Comparison of ENCODE assay signal across 8 cellular contexts in genomic region chr6:111011360-111012142, GRCh38.
DNase-seq lines count a peak whose midpoint lies in the region; ATAC-seq and FAIRE-seq lines count a peak whose summit lies in the region.

No MANE protein-coding gene starts in this region.

- DNase-seq in NCI-H2107 treated with DMSO at 0.1 percent for 48 hours (lab: John Stamatoyannopoulos, UW; ENCODE audit: unreplicated experiment) (peak; percentile 70), NCI-H2107 (lab: John Stamatoyannopoulos, UW) (no peak), HS-5 (ENCODE audit: low read depth) (peak; percentile 8), RCC 7860 (ENCODE audit: low spot score) (peak; percentile 16), midbrain (lab: John Stamatoyannopoulos, UW) (peak; percentile 45)
- DNase-seq in stimulated activated naive CD4-positive, alpha-beta T cell treated with Interleukin-2 at 50 U/mL for 16 hours (lab: John Stamatoyannopoulos, UW): no peak

- ATAC-seq in HG03039 (IDR thresholded peaks at IDR 0.05; ENCODE audit: unreplicated experiment): no peak

- FAIRE-seq in RCC 7860 (lab: Jason Lieb, UNC): peak; percentile 38
- peak; percentile 59 for FAIRE-seq in endometrium (lab: Jason Lieb, UNC)

Comparison
In these comparisons a context has a peak if more than half of its experiments do, and no peak if none do; other contexts are left out.
1. DNase-seq: peak in NCI-H2107 treated with DMSO at 0.1 percent for 48 hours (single experiment), HS-5 (single experiment), RCC 7860 (single experiment) and midbrain (single experiment); none in NCI-H2107 (single experiment) and stimulated activated naive CD4-positive, alpha-beta T cell treated with Interleukin-2 at 50 U/mL for 16 hours (single experiment).